Comparison of ENCODE assay signal across 21 cellular contexts in the genomic region with DNA sequence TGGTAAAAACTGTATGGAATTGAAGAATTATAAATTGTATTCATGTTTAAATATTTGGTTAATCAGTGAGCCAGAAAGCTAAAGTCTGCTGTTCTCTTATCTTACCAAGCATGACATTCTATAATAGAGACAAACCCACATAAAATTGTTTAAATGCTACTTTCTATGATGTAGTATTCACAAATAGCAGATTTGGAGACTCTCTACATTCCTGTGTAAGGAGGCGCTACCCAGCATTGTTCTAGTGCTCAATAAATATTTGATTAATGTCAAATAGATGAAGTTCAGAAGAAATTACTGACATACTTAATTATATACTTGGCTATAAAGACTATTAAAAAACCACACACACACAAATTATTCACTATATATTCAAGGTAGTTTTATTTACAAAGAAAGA.
"Had no signal": no experiment of that assay in that cellular context is flagged by ENCODE, and none has a peak within 500 bp of the region (broad histone marks: within the 10 kb centered on the region; RNA-seq: fewer than 3 reads in every experiment).

No MANE protein-coding gene starts in this region.

- H3K4me3 ChIP-seq: colonic mucosa, esophagus squamous epithelium, gastroesophageal sphincter, mucosa of descending colon, neural progenitor cell, pancreas, prostate gland, right lobe of liver, stomach, thoracic aorta, transverse colon had no signal

- H3K4me3 Mint-ChIP-seq: natural killer cell treated with Interleukin-12 subunit alpha and Interleukin-12 subunit beta and Interleukin-15 and Interleukin-18, amount 100 ng/mL, for 72 hours; neural progenitor cell had no signal

- H3K36me3 ChIP-seq: colonic mucosa, esophagus squamous epithelium, gastroesophageal sphincter, neural progenitor cell, pancreas, prostate gland, right lobe of liver, stomach, thoracic aorta, transverse colon had no signal

- H3K9me3 Mint-ChIP-seq: natural killer cell treated with Interleukin-12 subunit alpha and Interleukin-12 subunit beta and Interleukin-15 and Interleukin-18, amount 100 ng/mL, for 72 hours; neural progenitor cell had no signal

- H3K27ac Mint-ChIP-seq: natural killer cell treated with Interleukin-12 subunit alpha and Interleukin-12 subunit beta and Interleukin-15 and Interleukin-18, amount 100 ng/mL, for 72 hours; neural progenitor cell had no signal

- H3K9me3 ChIP-seq: colonic mucosa, esophagus squamous epithelium, gastroesophageal sphincter, mucosa of descending colon, pancreas, prostate gland, right lobe of liver, stomach, thoracic aorta, transverse colon had no signal

- H3K9ac ChIP-seq: neural progenitor cell had no signal

- H3K27ac ChIP-seq: colonic mucosa, esophagus squamous epithelium, gastroesophageal sphincter, neural progenitor cell, pancreas, prostate gland, right lobe of liver, stomach, thoracic aorta, transverse colon had no signal

- H3K27me3 ChIP-seq: colonic mucosa, esophagus squamous epithelium, gastroesophageal sphincter, neural progenitor cell, pancreas, right lobe of liver, stomach, transverse colon had no signal

- ATAC-seq: gastroesophageal sphincter, left colon, mucosa of descending colon, pancreas, right lobe of liver had no signal

- DNase-seq: colonic mucosa; dermis blood vessel endothelial cell; esophagus squamous epithelium; kidney; left colon; mucosa of descending colon; nucleus accumbens; pancreas; retina; right lobe of liver; stimulated activated CD4-positive, alpha-beta T cell treated with anti-CD3 and anti-CD28 coated beads, Interleukin-2, amount 100 ng/mL, for 24 hours; stimulated activated CD4-positive, alpha-beta T cell treated with anti-CD3 and anti-CD28 coated beads, Interleukin-4, amount 100 ng/mL, for 4 hours; stimulated activated naive CD4-positive, alpha-beta T cell; stomach; substantia nigra; transverse colon had no signal

- H3K4me1 ChIP-seq: colonic mucosa, prostate gland had no signal

- H3K4me2 ChIP-seq: neural progenitor cell had no signal

- H3K36me3 Mint-ChIP-seq: natural killer cell treated with Interleukin-12 subunit alpha and Interleukin-12 subunit beta and Interleukin-15 and Interleukin-18, amount 100 ng/mL, for 72 hours had no signal

- H2AFZ ChIP-seq: neural progenitor cell had no signal
